ENCODE assay signal across 1 cellular context in the genomic region with DNA sequence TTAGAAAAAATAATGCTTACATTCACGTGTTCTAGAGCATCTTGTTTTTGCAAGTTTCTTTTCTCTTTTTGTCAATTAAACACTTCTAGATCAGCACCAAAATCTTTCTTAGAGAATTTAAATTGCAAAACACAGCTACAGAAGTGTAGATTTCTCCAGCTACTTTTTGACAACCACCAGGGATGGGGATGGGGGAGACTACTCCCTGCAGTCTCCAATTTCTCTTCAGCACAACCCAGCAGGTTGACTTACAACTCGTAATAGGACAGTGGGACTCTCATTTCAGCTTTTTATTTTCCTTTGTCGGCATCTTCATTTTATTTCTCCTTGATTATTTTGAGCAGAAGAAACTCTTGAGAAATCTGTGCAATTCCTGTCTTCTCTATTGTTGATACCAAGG.
TF ChIP-seq lines count a peak whose summit lies in the region.

No MANE protein-coding gene starts in this region.

TF ChIP-seq in H1, 55 proteins besides CTCF, POLR2A, EP300 and RAD21:
- TF ChIP-seq, protein P1, sequence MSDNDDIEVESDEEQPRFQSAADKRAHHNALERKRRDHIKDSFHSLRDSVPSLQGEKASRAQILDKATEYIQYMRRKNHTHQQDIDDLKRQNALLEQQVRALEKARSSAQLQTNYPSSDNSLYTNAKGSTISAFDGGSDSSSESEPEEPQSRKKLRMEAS (IDR thresholded peaks at IDR 0.05), result no peak
- TF ChIP-seq JUND (IDR thresholded peaks at IDR 0.05; ENCODE audit: low read length), result no peak
- TF ChIP-seq HDAC2 (IDR thresholded peaks at IDR 0.05; ENCODE audit: borderline replicate concordance in 1 of 2, low read depth in 2 of 2, low read length in 2 of 2), result no peak
- TF ChIP-seq ASH2L (IDR thresholded peaks at IDR 0.05; ENCODE audit: low read length), result no peak
- TF ChIP-seq SP2 (IDR thresholded peaks at IDR 0.05; ENCODE audit: low read length), result no peak
- TF ChIP-seq, protein P2, sequence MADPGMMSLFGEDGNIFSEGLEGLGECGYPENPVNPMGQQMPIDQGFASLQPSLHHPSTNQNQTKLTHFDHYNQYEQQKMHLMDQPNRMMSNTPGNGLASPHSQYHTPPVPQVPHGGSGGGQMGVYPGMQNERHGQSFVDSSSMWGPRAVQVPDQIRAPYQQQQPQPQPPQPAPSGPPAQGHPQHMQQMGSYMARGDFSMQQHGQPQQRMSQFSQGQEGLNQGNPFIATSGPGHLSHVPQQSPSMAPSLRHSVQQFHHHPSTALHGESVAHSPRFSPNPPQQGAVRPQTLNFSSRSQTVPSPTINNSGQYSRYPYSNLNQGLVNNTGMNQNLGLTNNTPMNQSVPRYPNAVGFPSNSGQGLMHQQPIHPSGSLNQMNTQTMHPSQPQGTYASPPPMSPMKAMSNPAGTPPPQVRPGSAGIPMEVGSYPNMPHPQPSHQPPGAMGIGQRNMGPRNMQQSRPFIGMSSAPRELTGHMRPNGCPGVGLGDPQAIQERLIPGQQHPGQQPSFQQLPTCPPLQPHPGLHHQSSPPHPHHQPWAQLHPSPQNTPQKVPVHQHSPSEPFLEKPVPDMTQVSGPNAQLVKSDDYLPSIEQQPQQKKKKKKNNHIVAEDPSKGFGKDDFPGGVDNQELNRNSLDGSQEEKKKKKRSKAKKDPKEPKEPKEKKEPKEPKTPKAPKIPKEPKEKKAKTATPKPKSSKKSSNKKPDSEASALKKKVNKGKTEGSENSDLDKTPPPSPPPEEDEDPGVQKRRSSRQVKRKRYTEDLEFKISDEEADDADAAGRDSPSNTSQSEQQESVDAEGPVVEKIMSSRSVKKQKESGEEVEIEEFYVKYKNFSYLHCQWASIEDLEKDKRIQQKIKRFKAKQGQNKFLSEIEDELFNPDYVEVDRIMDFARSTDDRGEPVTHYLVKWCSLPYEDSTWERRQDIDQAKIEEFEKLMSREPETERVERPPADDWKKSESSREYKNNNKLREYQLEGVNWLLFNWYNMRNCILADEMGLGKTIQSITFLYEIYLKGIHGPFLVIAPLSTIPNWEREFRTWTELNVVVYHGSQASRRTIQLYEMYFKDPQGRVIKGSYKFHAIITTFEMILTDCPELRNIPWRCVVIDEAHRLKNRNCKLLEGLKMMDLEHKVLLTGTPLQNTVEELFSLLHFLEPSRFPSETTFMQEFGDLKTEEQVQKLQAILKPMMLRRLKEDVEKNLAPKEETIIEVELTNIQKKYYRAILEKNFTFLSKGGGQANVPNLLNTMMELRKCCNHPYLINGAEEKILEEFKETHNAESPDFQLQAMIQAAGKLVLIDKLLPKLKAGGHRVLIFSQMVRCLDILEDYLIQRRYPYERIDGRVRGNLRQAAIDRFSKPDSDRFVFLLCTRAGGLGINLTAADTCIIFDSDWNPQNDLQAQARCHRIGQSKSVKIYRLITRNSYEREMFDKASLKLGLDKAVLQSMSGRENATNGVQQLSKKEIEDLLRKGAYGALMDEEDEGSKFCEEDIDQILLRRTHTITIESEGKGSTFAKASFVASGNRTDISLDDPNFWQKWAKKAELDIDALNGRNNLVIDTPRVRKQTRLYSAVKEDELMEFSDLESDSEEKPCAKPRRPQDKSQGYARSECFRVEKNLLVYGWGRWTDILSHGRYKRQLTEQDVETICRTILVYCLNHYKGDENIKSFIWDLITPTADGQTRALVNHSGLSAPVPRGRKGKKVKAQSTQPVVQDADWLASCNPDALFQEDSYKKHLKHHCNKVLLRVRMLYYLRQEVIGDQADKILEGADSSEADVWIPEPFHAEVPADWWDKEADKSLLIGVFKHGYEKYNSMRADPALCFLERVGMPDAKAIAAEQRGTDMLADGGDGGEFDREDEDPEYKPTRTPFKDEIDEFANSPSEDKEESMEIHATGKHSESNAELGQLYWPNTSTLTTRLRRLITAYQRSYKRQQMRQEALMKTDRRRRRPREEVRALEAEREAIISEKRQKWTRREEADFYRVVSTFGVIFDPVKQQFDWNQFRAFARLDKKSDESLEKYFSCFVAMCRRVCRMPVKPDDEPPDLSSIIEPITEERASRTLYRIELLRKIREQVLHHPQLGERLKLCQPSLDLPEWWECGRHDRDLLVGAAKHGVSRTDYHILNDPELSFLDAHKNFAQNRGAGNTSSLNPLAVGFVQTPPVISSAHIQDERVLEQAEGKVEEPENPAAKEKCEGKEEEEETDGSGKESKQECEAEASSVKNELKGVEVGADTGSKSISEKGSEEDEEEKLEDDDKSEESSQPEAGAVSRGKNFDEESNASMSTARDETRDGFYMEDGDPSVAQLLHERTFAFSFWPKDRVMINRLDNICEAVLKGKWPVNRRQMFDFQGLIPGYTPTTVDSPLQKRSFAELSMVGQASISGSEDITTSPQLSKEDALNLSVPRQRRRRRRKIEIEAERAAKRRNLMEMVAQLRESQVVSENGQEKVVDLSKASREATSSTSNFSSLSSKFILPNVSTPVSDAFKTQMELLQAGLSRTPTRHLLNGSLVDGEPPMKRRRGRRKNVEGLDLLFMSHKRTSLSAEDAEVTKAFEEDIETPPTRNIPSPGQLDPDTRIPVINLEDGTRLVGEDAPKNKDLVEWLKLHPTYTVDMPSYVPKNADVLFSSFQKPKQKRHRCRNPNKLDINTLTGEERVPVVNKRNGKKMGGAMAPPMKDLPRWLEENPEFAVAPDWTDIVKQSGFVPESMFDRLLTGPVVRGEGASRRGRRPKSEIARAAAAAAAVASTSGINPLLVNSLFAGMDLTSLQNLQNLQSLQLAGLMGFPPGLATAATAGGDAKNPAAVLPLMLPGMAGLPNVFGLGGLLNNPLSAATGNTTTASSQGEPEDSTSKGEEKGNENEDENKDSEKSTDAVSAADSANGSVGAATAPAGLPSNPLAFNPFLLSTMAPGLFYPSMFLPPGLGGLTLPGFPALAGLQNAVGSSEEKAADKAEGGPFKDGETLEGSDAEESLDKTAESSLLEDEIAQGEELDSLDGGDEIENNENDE (IDR thresholded peaks at IDR 0.05; ENCODE audit: insufficient replicate concordance, low read length), result no peak
- TF ChIP-seq CHD2 (IDR thresholded peaks at IDR 0.05; ENCODE audit: low read length), result no peak
- no peak for TF ChIP-seq CEBPB (IDR thresholded peaks at IDR 0.05; ENCODE audit: low read depth, low read length)
- no peak for TF ChIP-seq RXRA (IDR thresholded peaks at IDR 0.05; ENCODE audit: insufficient read depth, low read depth, low read length)
- TF ChIP-seq CBX8 (IDR thresholded peaks at IDR 0.05; ENCODE audit: borderline replicate concordance, low read depth, low read length), result no peak
- TF ChIP-seq BACH1 (IDR thresholded peaks at IDR 0.05; ENCODE audit: low read length), result no peak
- TF ChIP-seq EGR1 (IDR thresholded peaks at IDR 0.05; ENCODE audit: borderline replicate concordance, low read depth, low read length), result no peak
- no peak for TF ChIP-seq EZH2 (IDR thresholded peaks at IDR 0.05; ENCODE audit: low read depth, low read length, severe bottlenecking)
- no peak for TF ChIP-seq SIRT6 (IDR thresholded peaks at IDR 0.05; ENCODE audit: low read length)
- TF ChIP-seq, protein P3, sequence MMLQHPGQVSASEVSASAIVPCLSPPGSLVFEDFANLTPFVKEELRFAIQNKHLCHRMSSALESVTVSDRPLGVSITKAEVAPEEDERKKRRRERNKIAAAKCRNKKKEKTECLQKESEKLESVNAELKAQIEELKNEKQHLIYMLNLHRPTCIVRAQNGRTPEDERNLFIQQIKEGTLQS (IDR thresholded peaks at IDR 0.05; ENCODE audit: insufficient read depth, low read depth, low read length), result no peak
- no peak for TF ChIP-seq FOSL1 (IDR thresholded peaks at IDR 0.05; ENCODE audit: insufficient read depth, low read depth, low read length)
- TF ChIP-seq TAF7 (optimal IDR thresholded peaks at IDR 0.05; ENCODE audit: borderline replicate concordance, low read depth, low read length), result no peak
TF ChIP-seq in H1: peak in this region for 0.
